In genomic region chr12:51218607-51219161, GRCh38 we compare ENCODE assay signal across 1 cellular context.
TF ChIP-seq lines count a peak whose summit lies in the region.

No MANE protein-coding gene starts in this region.

TF ChIP-seq in H1, 55 proteins besides CTCF, POLR2A, EP300 and RAD21:
- TF ChIP-seq ATF3 (IDR thresholded peaks at IDR 0.05; ENCODE audit: insufficient read depth, low read depth, low read length) (no peak), CEBPB (IDR thresholded peaks at IDR 0.05; ENCODE audit: low read depth, low read length) (no peak), RNF2 (IDR thresholded peaks at IDR 0.05; ENCODE audit: borderline replicate concordance, low read depth, low read length, missing control alignments, poor library complexity, severe bottlenecking) (no peak), KDM4A (IDR thresholded peaks at IDR 0.05; ENCODE audit: low read depth, low read length, severe bottlenecking) (peak; percentile 15), POLR2AphosphoS5 (IDR thresholded peaks at IDR 0.05; ENCODE audit: low read depth, low read length) (peak; percentile 49; the same call in 1 of the 2 replicates), JUN (IDR thresholded peaks at IDR 0.05; ENCODE audit: low read depth, low read length) (no peak), NANOG (IDR thresholded peaks at IDR 0.05; ENCODE audit: insufficient read depth, low read depth, low read length, poor library complexity, severe bottlenecking) (no peak), CBX8 (IDR thresholded peaks at IDR 0.05; ENCODE audit: borderline replicate concordance, low read depth, low read length) (no peak), SAP30 (IDR thresholded peaks at IDR 0.05; ENCODE audit: insufficient read depth, insufficient replicate concordance, low read length) (no peak)
